ENCODE assay signal across 35 cellular contexts in genomic region chr20:11011653-11012052, GRCh38.
"Had no signal": no experiment of that assay in that cellular context is flagged by ENCODE, and none has a peak within 500 bp of the region (broad histone marks: within the 10 kb centered on the region; RNA-seq: fewer than 3 reads in every experiment).

No MANE protein-coding gene starts in this region.

- H3K27me3 ChIP-seq: MG63 had no signal

- H3K9ac ChIP-seq: KMS-11 had no signal

- H3K4me3 ChIP-seq: MG63 had no signal

- H3K27ac ChIP-seq: KMS-11 had no signal

- DNase-seq: Karpas-422, Kasumi-1, KG1, MG63, MM.1S, MV-4-11, NCI-H1048, NCI-H1092, NCI-H1092 treated with DMSO at 0.1 percent for 48 hours, NCI-H1105, NCI-H1105 treated with DMSO at 0.1 percent for 48 hours, NCI-H1417, NCI-H1417 treated with DMSO at 0.1 percent for 48 hours, NCI-H1436, NCI-H1436 treated with DMSO at 0.1 percent for 48 hours, NCI-H146, NCI-H1694, NCI-H1694 treated with DMSO at 0.1 percent for 48 hours, NCI-H187, NCI-H187 treated with DMSO at 0.1 percent for 48 hours, NCI-H1930, NCI-H2029, NCI-H2029 treated with DMSO at 0.1 percent for 48 hours, NCI-H2081, NCI-H2081 treated with DMSO at 0.1 percent for 48 hours, NCI-H2107, NCI-H2171, NCI-H2171 treated with DMSO at 0.1 percent for 48 hours, NCI-H2227 treated with DMSO at 0.1 percent for 48 hours, NCI-H226, NCI-H345, NCI-H446, NCI-H446 treated with DMSO at 0.1 percent for 48 hours, NCI-H510A had no signal

- H3K36me3 ChIP-seq: MG63 had no signal

- H3K4me2 ChIP-seq: KMS-11 had no signal

- H3K9me3 ChIP-seq: MG63 had no signal
